Comparison of ENCODE assay signal across 1 cellular context in genomic region chr16:70520612-70521297, GRCh38.
TF ChIP-seq lines count a peak whose summit lies in the region.

No MANE protein-coding gene starts in this region.

TF ChIP-seq in SK-N-SH treated with all-trans-retinoic acid at 6 μM for 48 hours, 23 proteins besides CTCF, POLR2A, EP300 and RAD21 (continued from another document):
- TF ChIP-seq CREB5 (CRISPR knock-in tag; IDR thresholded peaks at IDR 0.05; ENCODE audit: low read depth): no peak
TF ChIP-seq in SK-N-SH treated with all-trans-retinoic acid at 6 μM for 48 hours: peak in this region for 0.
